1 cellular context compared by ENCODE assay signal in genomic region chr12:112978163-112979081, GRCh38.
A peak's percentile ranks its signal among the peaks of the same experiment; 100 is the strongest.
TF ChIP-seq lines count a peak whose summit lies in the region.

OAS2 (plus strand) TSS chr12:112978519; CDS start chr12:112978609, 90 bp downstream.

TF ChIP-seq in GM12878, 131 proteins besides CTCF, POLR2A, EP300 and RAD21 (continued from another document and continues in another):
- no peak for TF ChIP-seq CHD2 (IDR thresholded peaks at IDR 0.05; ENCODE audit: borderline replicate concordance, low read depth, low read length)
- TF ChIP-seq E2F8 (IDR thresholded peaks at IDR 0.05; ENCODE audit: low read depth, partially characterized antibody): no peak
- TF ChIP-seq EGR1 (IDR thresholded peaks at IDR 0.05; ENCODE audit: borderline replicate concordance in 1 of 2, low read depth in 2 of 2, low read length in 2 of 2): 0 out of 3 replicates have a peak, but pooled peaks of 1 of the 2 experiments have one; percentile 16
- TF ChIP-seq POU2F2 (IDR thresholded peaks at IDR 0.05; ENCODE audit: borderline replicate concordance, low read depth, low read length): peak; percentile 51
- no peak for TF ChIP-seq NKRF (conservative IDR thresholded peaks at IDR 0.05)
- 0 out of 2 replicates have a peak, but pooled peaks have one; percentile 56 for TF ChIP-seq POLR2AphosphoS2 (IDR thresholded peaks at IDR 0.05; ENCODE audit: low read depth, low read length)
- peak; percentile 46; the same call in 1 of the 2 replicates for TF ChIP-seq ATF7 (IDR thresholded peaks at IDR 0.05; ENCODE audit: low read depth)
- TF ChIP-seq JUNB (IDR thresholded peaks at IDR 0.05): no peak
- TF ChIP-seq GABPA (IDR thresholded peaks at IDR 0.05; ENCODE audit: low read depth): no peak
- peak; percentile 16; the same call in 1 of the 2 replicates for TF ChIP-seq BACH1 (IDR thresholded peaks at IDR 0.05; ENCODE audit: borderline replicate concordance)
- peak; percentile 22; the same call in 1 of the 2 replicates for TF ChIP-seq NFIC (IDR thresholded peaks at IDR 0.05; ENCODE audit: low read depth, low read length)
- TF ChIP-seq RAD51 (IDR thresholded peaks at IDR 0.05): no peak
- TF ChIP-seq MTA3 (IDR thresholded peaks at IDR 0.05; ENCODE audit: borderline replicate concordance, low read length): peak; percentile 88; the same call in 1 of the 2 replicates
- TF ChIP-seq BCLAF1 (IDR thresholded peaks at IDR 0.05): no peak
- TF ChIP-seq WRNIP1 (IDR thresholded peaks at IDR 0.05; ENCODE audit: borderline replicate concordance, low read depth, low read length): 0 out of 2 replicates have a peak, but pooled peaks have one; percentile 19
- TF ChIP-seq TCF3 (IDR thresholded peaks at IDR 0.05; ENCODE audit: borderline replicate concordance, insufficient read depth, low read depth, low read length): 0 out of 2 replicates have a peak, but pooled peaks have one; percentile 26
- peak; percentile 13; the same call in 1 of the 2 replicates for TF ChIP-seq SIN3A (IDR thresholded peaks at IDR 0.05; ENCODE audit: low read depth, low read length)
- TF ChIP-seq YY1 (IDR thresholded peaks at IDR 0.05; ENCODE audit: low read depth, low read length): peak; percentile 46; the same call in 1 of the 2 replicates
- TF ChIP-seq ZBTB4 (CRISPR knock-in tag; IDR thresholded peaks at IDR 0.05): no peak
- TF ChIP-seq TARDBP (IDR thresholded peaks at IDR 0.05; ENCODE audit: borderline replicate concordance): no peak
- TF ChIP-seq FOS (IDR thresholded peaks at IDR 0.05; ENCODE audit: borderline replicate concordance, extremely low read depth, insufficient read length): no peak
- TF ChIP-seq TCF12 (IDR thresholded peaks at IDR 0.05; ENCODE audit: low read depth, low read length): no peak
- no peak for TF ChIP-seq ZBTB11 (CRISPR knock-in tag; IDR thresholded peaks at IDR 0.05)
- no peak for TF ChIP-seq PRDM15 (CRISPR knock-in tag; IDR thresholded peaks at IDR 0.05)
- no peak for TF ChIP-seq SUPT20H (IDR thresholded peaks at IDR 0.05; ENCODE audit: borderline replicate concordance, control insufficient read depth, low read depth, low read length)
- TF ChIP-seq ZNF274 (IDR thresholded peaks at IDR 0.05; ENCODE audit: insufficient read depth, insufficient read length): no peak
- TF ChIP-seq SREBF2 (IDR thresholded peaks at IDR 0.05; ENCODE audit: low read length): no peak
- 0 out of 2 replicates have a peak, but pooled peaks have one; percentile 77 for TF ChIP-seq RCOR1 (conservative IDR thresholded peaks at IDR 0.05; ENCODE audit: low read depth, low read length)
- TF ChIP-seq ZNF217 (IDR thresholded peaks at IDR 0.05): peak; percentile 89
- TF ChIP-seq E2F4 (IDR thresholded peaks at IDR 0.05; ENCODE audit: low read depth, low read length): no peak
- peak; percentile 51; the same call in 1 of the 2 replicates for TF ChIP-seq RELB (IDR thresholded peaks at IDR 0.05; ENCODE audit: low read depth)
- TF ChIP-seq ZZZ3 (IDR thresholded peaks at IDR 0.05; ENCODE audit: control insufficient read depth, insufficient read length, low read depth): no peak
- no peak for TF ChIP-seq USF1 (IDR thresholded peaks at IDR 0.05; ENCODE audit: borderline replicate concordance, extremely low read length, insufficient read depth, low read depth, low read length)
